In genomic region chr22:45441158-45441557, GRCh38 we compare ENCODE assay signal across 8 cellular contexts. TPM values are rescaled to one million over a fixed set of nuclear protein-coding genes. Genes with fewer than 3 reads are reported as not detected.
A peak's percentile ranks its signal among the peaks of the same experiment; 100 is the strongest.
DNase-seq lines count a peak whose midpoint lies in the region; ATAC-seq and TF ChIP-seq lines count a peak whose summit lies in the region.

No MANE protein-coding gene starts in this region.

- H4K20me1 ChIP-seq in DND-41 (ENCODE audit: insufficient read depth, low read length) (no peaks in the 10 kb centered on the region), mammary epithelial cell (ENCODE audit: insufficient read depth, low read length) (no peaks in the 10 kb centered on the region)

- no peak overlapping the region for H3K4me2 ChIP-seq in DND-41 (ENCODE audit: insufficient read depth, low read length)
- no peak overlapping the region for H3K4me2 ChIP-seq in mammary epithelial cell (ENCODE audit: insufficient read depth, low read depth, low read length)

- BruUV-seq in mammary epithelial cell (replicated peaks; lab: Mats Ljungman, UMichigan) = no TSS peak

- H3K27me3 ChIP-seq in DND-41 (ENCODE audit: insufficient read depth, low read length, poor library complexity) (peaks cover 7% of the 10 kb centered on the region), SJSA1 (replicated peaks) (no peaks in the 10 kb centered on the region), mammary epithelial cell (ENCODE audit: insufficient read depth, low read length) (no peaks in the 10 kb centered on the region)

- DNase-seq in DND-41 (peak; percentile 21), HuH-7.5 (ENCODE audit: low spot score) (peak; percentile 88), SJSA1 (ENCODE audit: low read depth in 1 of 2, low spot score in 2 of 2) (peak; percentile 47 to 65), mammary epithelial cell (peak; percentile 46), kidney tubule cell (ENCODE audit: low spot score) (peak; percentile 62), cortex of kidney (lab: John Stamatoyannopoulos, UW) (no peak), SIG-M5 (lab: John Stamatoyannopoulos, UW) (no peak)
- DNase-seq in stimulated activated naive CD8-positive, alpha-beta T cell treated with anti-CD3 and anti-CD28 coated beads, Interleukin-15, Interleukin-2, amounts not matched to agents 100 U/mL and 50 U/mL, for 24 hours = peak; percentile 21

- H3K4me1 ChIP-seq in DND-41 (ENCODE audit: insufficient read depth, low read length) (no peaks in the 10 kb centered on the region), SJSA1 (replicated peaks) (peaks cover 28% of the 10 kb centered on the region), mammary epithelial cell (ENCODE audit: insufficient read depth, low read length) (no peaks in the 10 kb centered on the region)

- CTCF ChIA-PET in mammary epithelial cell (lab: Charles Lee; ENCODE audit: low non-redundant PET) = interaction anchor here (0.6 kb wide), 2 partner anchors 96 to 113 kb away, joined by 3 to 14 read pairs; no protein-coding TSS in a partner anchor

- no peaks in the 10 kb centered on the region for H3K36me3 ChIP-seq in DND-41 (ENCODE audit: insufficient read depth, low read length)
- H3K36me3 ChIP-seq in SJSA1 = no peaks in the 10 kb centered on the region
- no peaks in the 10 kb centered on the region for H3K36me3 ChIP-seq in mammary epithelial cell (ENCODE audit: insufficient read depth, low read length)

- H3K79me2 ChIP-seq in DND-41 (ENCODE audit: insufficient read depth, low read length) (no peaks in the 10 kb centered on the region), mammary epithelial cell (ENCODE audit: insufficient read depth, low read length) (no peaks in the 10 kb centered on the region)

- in situ Hi-C loops in mammary epithelial cell (cut with MboI; ENCODE audit: low sequenced_read_pairs in 2 of 2) = loop anchor here in 1 of 2 donors (5.0 kb wide), 1 partner anchor 116 kb away; no protein-coding TSS in a partner anchor

- intact Hi-C loops in mammary epithelial cell (cut with micrococcal nuclease) = loop anchor here (1.0 to 2.0 kb wide), 2 partner anchors 64 to 112 kb away; no protein-coding TSS in a partner anchor

- no peak overlapping the region for H3K9ac ChIP-seq in DND-41 (ENCODE audit: low read depth, low read length)
- H3K9ac ChIP-seq in mammary epithelial cell (ENCODE audit: insufficient read depth, low read length) = no peak overlapping the region

- peak; percentile 49 for TF ChIP-seq CTCF in DND-41 (IDR thresholded peaks at IDR 0.05; ENCODE audit: borderline replicate concordance, extremely low read depth, low read length, poor library complexity, severe bottlenecking)
- peak; percentile 55 to 79 for TF ChIP-seq CTCF in mammary epithelial cell (conservative IDR thresholded peaks at IDR 0.05 in 1 of 2, IDR thresholded peaks at IDR 0.05 in 1 of 2; ENCODE audit: extremely low read depth in 1 of 2, insufficient read depth in 1 of 2, low read depth in 1 of 2, low read length in 2 of 2)

- dilution Hi-C loops in mammary epithelial cell (cut with HindIII; ENCODE audit: low sequenced_read_pairs) = no loop called here

- no peak for ATAC-seq in DND-41 (ENCODE audit: insufficient read depth, low read depth)
- ATAC-seq in stimulated activated naive CD8-positive, alpha-beta T cell treated with anti-CD3 and anti-CD28 coated beads, Interleukin-15, Interleukin-2, amounts not matched to agents 100 U/mL and 50 U/mL, for 24 hours = peak; percentile 57

- WGBS in mammary epithelial cell (ENCODE audit: low coverage, missing lambda C conversion rate) = 40% methylated on average over 9 of the region's 9 CpGs

- no peak overlapping the region for H3K4me3 ChIP-seq in DND-41 (ENCODE audit: low read depth in 1 of 2, low read length in 2 of 2)
- no peak overlapping the region for H3K4me3 ChIP-seq in SJSA1
- no peak overlapping the region for H3K4me3 ChIP-seq in mammary epithelial cell (replicated peaks in 1 of 3; ENCODE audit: insufficient read depth in 1 of 3, low read depth in 2 of 3, low read length in 3 of 3)

- H2AFZ ChIP-seq in DND-41 (ENCODE audit: low read depth, low read length) = no peak overlapping the region
- peak overlapping the region; percentile 16 for H2AFZ ChIP-seq in mammary epithelial cell (ENCODE audit: low read depth, low read length)

- H3K9me3 ChIP-seq in DND-41 (ENCODE audit: insufficient read depth, low read length, severe bottlenecking) (no peaks in the 10 kb centered on the region), SJSA1 (replicated peaks) (no peaks in the 10 kb centered on the region), mammary epithelial cell (replicated peaks; ENCODE audit: insufficient read depth, low read length) (no peaks in the 10 kb centered on the region)

- H3K27ac ChIP-seq in DND-41 (ENCODE audit: low read length) = no peak overlapping the region
- no peak overlapping the region for H3K27ac ChIP-seq in SJSA1
- H3K27ac ChIP-seq in mammary epithelial cell (ENCODE audit: insufficient read depth, low read depth, low read length) = no peak overlapping the region

RNA-seq across cellular contexts. Expression of gene RIBC2, which starts 27.7 kb away (rescaled TPM):
- total RNA-seq in SJSA1 (2014; rRNA removed; shearing (Covaris generic)) = not detected in 2 replicates
- total RNA-seq in mammary epithelial cell = under 1 TPM; 0.17 to 0.38 TPM
- 1.0 TPM for polyA plus RNA-seq in mammary epithelial cell
- polyA minus RNA-seq in mammary epithelial cell = not detected

RNA-seq across cellular contexts. Expression of gene SMC1B, which starts 27.8 kb away (rescaled TPM):
- not detected in 2 replicates for total RNA-seq in SJSA1 (2014; rRNA removed; shearing (Covaris generic))
- total RNA-seq in mammary epithelial cell = under 1 TPM in 1 of 2 donors, not detected in 1; 0.17 TPM
- not detected for polyA plus RNA-seq in mammary epithelial cell
- polyA minus RNA-seq in mammary epithelial cell = not detected

Comparison
In these comparisons a context has a peak if more than half of its experiments do, and no peak if none do; other contexts are left out.
1. DNase-seq: peak in DND-41 (single experiment), HuH-7.5 (single experiment), SJSA1 (2 of 2), mammary epithelial cell (single experiment), kidney tubule cell (single experiment) and stimulated activated naive CD8-positive, alpha-beta T cell treated with anti-CD3 and anti-CD28 coated beads, Interleukin-15, Interleukin-2, amounts not matched to agents 100 U/mL and 50 U/mL, for 24 hours (single experiment); none in cortex of kidney (single experiment) and SIG-M5 (single experiment).